1 cellular context compared by ENCODE assay signal in the genomic region with DNA sequence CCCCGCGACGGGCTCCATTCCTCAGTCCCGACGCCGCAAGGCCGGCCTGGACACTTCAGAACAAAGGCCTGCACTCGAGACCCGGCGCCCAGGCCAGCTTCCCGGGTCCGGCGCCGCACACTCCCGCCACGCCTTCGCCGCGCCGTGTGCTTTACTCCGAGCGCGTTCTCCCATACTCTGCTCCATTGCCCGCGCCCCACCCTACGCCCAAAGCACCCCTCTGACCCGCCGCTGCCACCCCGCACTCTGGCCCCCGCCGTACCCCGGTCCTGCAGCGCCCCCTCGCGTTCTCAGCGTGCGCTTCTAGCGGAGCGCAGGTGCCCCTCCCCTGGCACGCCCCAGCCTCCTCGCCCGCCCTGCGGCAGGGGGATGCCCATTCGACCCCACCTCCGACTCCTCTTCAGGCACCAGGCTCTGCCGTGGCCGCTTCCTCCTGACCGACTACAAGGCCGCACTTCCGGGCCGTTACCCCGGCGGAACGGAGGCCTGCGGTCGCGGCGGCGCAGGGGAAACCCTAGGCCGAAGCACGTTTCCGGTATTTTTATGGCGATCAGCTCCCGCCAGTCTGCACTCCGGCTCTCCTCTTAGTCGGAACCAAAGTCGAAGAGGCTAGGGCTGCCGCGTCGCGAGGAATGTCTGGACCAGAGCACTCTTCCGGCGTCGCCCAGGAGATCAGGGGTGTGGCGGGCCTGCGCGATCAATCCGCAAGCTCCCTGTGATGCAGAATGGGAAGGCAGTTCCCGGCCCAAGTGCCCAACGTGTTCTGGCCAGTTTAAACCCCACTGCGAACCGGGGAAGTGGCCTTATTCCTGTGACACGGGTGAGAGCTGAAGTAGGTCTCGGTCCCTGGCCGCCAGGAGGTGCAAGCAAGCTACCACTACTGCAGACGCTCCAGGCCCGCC.
TF ChIP-seq lines count a peak whose summit lies in the region.

A gene (minus strand): TSS at position 456 of the 902 bp plus-strand sequence. CDS start 2,137 bp downstream, outside the sequence.

TF ChIP-seq in GM23338, 12 proteins besides CTCF, POLR2A, EP300 and RAD21 (continued from another document):
- TF ChIP-seq, protein P1, sequence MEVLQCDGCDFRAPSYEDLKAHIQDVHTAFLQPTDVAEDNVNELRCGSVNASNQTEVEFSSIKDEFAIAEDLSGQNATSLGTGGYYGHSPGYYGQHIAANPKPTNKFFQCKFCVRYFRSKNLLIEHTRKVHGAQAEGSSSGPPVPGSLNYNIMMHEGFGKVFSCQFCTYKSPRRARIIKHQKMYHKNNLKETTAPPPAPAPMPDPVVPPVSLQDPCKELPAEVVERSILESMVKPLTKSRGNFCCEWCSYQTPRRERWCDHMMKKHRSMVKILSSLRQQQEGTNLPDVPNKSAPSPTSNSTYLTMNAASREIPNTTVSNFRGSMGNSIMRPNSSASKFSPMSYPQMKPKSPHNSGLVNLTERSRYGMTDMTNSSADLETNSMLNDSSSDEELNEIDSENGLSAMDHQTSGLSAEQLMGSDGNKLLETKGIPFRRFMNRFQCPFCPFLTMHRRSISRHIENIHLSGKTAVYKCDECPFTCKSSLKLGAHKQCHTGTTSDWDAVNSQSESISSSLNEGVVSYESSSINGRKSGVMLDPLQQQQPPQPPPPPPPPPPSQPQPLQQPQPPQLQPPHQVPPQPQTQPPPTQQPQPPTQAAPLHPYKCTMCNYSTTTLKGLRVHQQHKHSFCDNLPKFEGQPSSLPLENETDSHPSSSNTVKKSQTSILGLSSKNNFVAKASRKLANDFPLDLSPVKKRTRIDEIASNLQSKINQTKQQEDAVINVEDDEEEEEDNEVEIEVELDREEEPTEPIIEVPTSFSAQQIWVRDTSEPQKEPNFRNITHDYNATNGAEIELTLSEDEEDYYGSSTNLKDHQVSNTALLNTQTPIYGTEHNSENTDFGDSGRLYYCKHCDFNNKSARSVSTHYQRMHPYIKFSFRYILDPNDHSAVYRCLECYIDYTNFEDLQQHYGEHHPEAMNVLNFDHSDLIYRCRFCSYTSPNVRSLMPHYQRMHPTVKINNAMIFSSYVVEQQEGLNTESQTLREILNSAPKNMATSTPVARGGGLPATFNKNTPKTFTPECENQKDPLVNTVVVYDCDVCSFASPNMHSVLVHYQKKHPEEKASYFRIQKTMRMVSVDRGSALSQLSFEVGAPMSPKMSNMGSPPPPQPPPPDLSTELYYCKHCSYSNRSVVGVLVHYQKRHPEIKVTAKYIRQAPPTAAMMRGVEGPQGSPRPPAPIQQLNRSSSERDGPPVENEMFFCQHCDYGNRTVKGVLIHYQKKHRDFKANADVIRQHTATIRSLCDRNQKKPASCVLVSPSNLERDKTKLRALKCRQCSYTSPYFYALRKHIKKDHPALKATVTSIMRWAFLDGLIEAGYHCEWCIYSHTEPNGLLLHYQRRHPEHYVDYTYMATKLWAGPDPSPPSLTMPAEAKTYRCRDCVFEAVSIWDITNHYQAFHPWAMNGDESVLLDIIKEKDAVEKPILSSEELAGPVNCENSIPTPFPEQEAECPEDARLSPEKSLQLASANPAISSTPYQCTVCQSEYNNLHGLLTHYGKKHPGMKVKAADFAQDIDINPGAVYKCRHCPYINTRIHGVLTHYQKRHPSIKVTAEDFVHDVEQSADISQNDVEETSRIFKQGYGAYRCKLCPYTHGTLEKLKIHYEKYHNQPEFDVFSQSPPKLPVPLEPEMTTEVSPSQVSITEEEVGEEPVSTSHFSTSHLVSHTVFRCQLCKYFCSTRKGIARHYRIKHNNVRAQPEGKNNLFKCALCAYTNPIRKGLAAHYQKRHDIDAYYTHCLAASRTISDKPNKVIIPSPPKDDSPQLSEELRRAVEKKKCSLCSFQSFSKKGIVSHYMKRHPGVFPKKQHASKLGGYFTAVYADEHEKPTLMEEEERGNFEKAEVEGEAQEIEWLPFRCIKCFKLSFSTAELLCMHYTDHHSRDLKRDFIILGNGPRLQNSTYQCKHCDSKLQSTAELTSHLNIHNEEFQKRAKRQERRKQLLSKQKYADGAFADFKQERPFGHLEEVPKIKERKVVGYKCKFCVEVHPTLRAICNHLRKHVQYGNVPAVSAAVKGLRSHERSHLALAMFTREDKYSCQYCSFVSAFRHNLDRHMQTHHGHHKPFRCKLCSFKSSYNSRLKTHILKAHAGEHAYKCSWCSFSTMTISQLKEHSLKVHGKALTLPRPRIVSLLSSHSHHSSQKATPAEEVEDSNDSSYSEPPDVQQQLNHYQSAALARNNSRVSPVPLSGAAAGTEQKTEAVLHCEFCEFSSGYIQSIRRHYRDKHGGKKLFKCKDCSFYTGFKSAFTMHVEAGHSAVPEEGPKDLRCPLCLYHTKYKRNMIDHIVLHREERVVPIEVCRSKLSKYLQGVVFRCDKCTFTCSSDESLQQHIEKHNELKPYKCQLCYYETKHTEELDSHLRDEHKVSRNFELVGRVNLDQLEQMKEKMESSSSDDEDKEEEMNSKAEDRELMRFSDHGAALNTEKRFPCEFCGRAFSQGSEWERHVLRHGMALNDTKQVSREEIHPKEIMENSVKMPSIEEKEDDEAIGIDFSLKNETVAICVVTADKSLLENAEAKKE (CRISPR knock-in tag; IDR thresholded peaks at IDR 0.05), result no peak
- TF ChIP-seq, protein P2, sequence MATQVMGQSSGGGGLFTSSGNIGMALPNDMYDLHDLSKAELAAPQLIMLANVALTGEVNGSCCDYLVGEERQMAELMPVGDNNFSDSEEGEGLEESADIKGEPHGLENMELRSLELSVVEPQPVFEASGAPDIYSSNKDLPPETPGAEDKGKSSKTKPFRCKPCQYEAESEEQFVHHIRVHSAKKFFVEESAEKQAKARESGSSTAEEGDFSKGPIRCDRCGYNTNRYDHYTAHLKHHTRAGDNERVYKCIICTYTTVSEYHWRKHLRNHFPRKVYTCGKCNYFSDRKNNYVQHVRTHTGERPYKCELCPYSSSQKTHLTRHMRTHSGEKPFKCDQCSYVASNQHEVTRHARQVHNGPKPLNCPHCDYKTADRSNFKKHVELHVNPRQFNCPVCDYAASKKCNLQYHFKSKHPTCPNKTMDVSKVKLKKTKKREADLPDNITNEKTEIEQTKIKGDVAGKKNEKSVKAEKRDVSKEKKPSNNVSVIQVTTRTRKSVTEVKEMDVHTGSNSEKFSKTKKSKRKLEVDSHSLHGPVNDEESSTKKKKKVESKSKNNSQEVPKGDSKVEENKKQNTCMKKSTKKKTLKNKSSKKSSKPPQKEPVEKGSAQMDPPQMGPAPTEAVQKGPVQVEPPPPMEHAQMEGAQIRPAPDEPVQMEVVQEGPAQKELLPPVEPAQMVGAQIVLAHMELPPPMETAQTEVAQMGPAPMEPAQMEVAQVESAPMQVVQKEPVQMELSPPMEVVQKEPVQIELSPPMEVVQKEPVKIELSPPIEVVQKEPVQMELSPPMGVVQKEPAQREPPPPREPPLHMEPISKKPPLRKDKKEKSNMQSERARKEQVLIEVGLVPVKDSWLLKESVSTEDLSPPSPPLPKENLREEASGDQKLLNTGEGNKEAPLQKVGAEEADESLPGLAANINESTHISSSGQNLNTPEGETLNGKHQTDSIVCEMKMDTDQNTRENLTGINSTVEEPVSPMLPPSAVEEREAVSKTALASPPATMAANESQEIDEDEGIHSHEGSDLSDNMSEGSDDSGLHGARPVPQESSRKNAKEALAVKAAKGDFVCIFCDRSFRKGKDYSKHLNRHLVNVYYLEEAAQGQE (IDR thresholded peaks at IDR 0.05; ENCODE audit: unreplicated experiment), result no peak
